Comparison of ENCODE assay signal across 28 cellular contexts in the genomic region with DNA sequence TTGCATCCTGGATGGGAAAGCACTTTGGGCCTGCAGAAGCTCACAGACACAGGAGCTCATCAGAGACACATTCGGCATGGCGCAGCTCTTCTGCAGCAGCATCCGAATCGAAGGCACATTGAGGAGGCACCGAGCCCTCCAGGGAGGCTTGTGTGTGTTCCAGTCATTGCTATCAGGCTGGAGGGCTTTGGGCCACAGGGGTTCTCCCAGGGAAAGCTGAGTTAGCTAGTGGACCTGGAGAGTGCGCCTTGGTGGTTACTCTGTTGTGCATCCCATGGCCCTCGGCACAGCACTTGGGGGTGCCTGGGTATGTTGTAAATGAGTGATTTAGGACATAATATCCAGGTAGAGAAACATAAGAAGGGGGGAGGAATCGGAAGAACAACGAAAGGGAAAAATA.
"Had no signal": no experiment of that assay in that cellular context is flagged by ENCODE, and none has a peak within 500 bp of the region (broad histone marks: within the 10 kb centered on the region; RNA-seq: fewer than 3 reads in every experiment).

No MANE protein-coding gene starts in this region.

- H3K27ac Mint-ChIP-seq: stimulated activated effector memory CD8-positive, alpha-beta T cell treated with anti-CD3 and anti-CD28 coated beads, Interleukin-12 subunit alpha, Interleukin-12 subunit beta, amount 100 ng/mL, for 72 hours; stimulated activated memory B cell treated with anti-CD40 and anti-IgM and Interleukin-4, amounts not matched to agents 10 μg/mL and 1 μg/mL and 100 μg/mL, for 72 hours; stimulated activated naive B cell treated with anti-CD40 and anti-IgM and Interleukin-4, amounts not matched to agents 10 μg/mL and 1 μg/mL and 100 μg/mL, for 72 hours; stimulated activated naive CD8-positive, alpha-beta T cell treated with anti-CD3 and anti-CD28 coated beads, Interleukin-15, amount 100 ng/mL, for 72 hours; stimulated activated naive CD8-positive, alpha-beta T cell treated with anti-CD3 and anti-CD28 coated beads, Interleukin-15, Interleukin-2, amounts not matched to agents 100 ng/mL and 50 ng/mL, for 24 hours; type B pancreatic cell had no signal

- H3K36me3 Mint-ChIP-seq: stimulated activated effector memory CD8-positive, alpha-beta T cell treated with anti-CD3 and anti-CD28 coated beads, Interleukin-12 subunit alpha, Interleukin-12 subunit beta, amount 100 ng/mL, for 72 hours; stimulated activated memory B cell treated with anti-CD40 and anti-IgM and Interleukin-4, amounts not matched to agents 10 μg/mL and 1 μg/mL and 100 μg/mL, for 72 hours; stimulated activated naive B cell treated with anti-CD40 and anti-IgM and Interleukin-4, amounts not matched to agents 10 μg/mL and 1 μg/mL and 100 μg/mL, for 72 hours; type B pancreatic cell had no signal

- H3K4me3 ChIP-seq: stomach, suprapubic skin, testis, thoracic aorta, thyroid gland, tibial artery, tibial nerve, transverse colon, upper lobe of left lung, upper lobe of right lung, uterus, vagina had no signal

- H3K36me3 ChIP-seq: stomach, suprapubic skin, thoracic aorta, thyroid gland, tibial artery, tibial nerve, transverse colon, upper lobe of left lung, upper lobe of right lung, uterus, vagina had no signal

- H3K9me3 Mint-ChIP-seq: stimulated activated effector memory CD8-positive, alpha-beta T cell treated with anti-CD3 and anti-CD28 coated beads, Interleukin-12 subunit alpha, Interleukin-12 subunit beta, amount 100 ng/mL, for 72 hours; stimulated activated memory B cell treated with anti-CD40 and anti-IgM and Interleukin-4, amounts not matched to agents 10 μg/mL and 1 μg/mL and 100 μg/mL, for 72 hours; stimulated activated naive CD8-positive, alpha-beta T cell treated with anti-CD3 and anti-CD28 coated beads, Interleukin-15, amount 100 ng/mL, for 72 hours; stimulated activated naive CD8-positive, alpha-beta T cell treated with anti-CD3 and anti-CD28 coated beads, Interleukin-15, Interleukin-2, amounts not matched to agents 100 ng/mL and 50 ng/mL, for 24 hours; type B pancreatic cell had no signal

- ATAC-seq: stimulated activated effector memory CD8-positive, alpha-beta T cell treated with anti-CD3 and anti-CD28 coated beads, Interleukin-12 subunit alpha, Interleukin-12 subunit beta, amount 100 ng/mL, for 72 hours; stimulated activated memory B cell treated with anti-CD40 and anti-IgM and Interleukin-4, amounts not matched to agents 10 μg/mL and 1 μg/mL and 100 μg/mL, for 72 hours; stimulated activated naive B cell treated with anti-CD40 and anti-IgM and Interleukin-4, amounts not matched to agents 10 μg/mL and 1 μg/mL and 100 μg/mL, for 72 hours; stimulated activated naive CD8-positive, alpha-beta T cell treated with anti-CD3 and anti-CD28 coated beads, Interleukin-15, amount 100 ng/mL, for 72 hours; stimulated activated naive CD8-positive, alpha-beta T cell treated with anti-CD3 and anti-CD28 coated beads, Interleukin-15, Interleukin-2, amounts not matched to agents 100 U/mL and 50 U/mL, for 24 hours; upper lobe of right lung had no signal

- H3K4me1 ChIP-seq: stomach, suprapubic skin, testis, thyroid gland, tibial artery, tibial nerve, transverse colon, upper lobe of left lung, upper lobe of right lung, uterus, vagina had no signal

- H3K27ac ChIP-seq: stomach, suprapubic skin, testis, thoracic aorta, thyroid gland, tibial artery, tibial nerve, transverse colon, upper lobe of left lung, upper lobe of right lung, uterus, vagina had no signal

- H3K27me3 ChIP-seq: suprapubic skin, testis, thyroid gland, tibial artery, tibial nerve, transverse colon, upper lobe of left lung, upper lobe of right lung, uterus, vagina had no signal

- H3K4me3 Mint-ChIP-seq: stimulated activated effector memory CD8-positive, alpha-beta T cell treated with anti-CD3 and anti-CD28 coated beads, Interleukin-12 subunit alpha, Interleukin-12 subunit beta, amount 100 ng/mL, for 72 hours; stimulated activated memory B cell treated with anti-CD40 and anti-IgM and Interleukin-4, amounts not matched to agents 10 μg/mL and 1 μg/mL and 100 μg/mL, for 72 hours; stimulated activated naive B cell treated with anti-CD40 and anti-IgM and Interleukin-4, amounts not matched to agents 10 μg/mL and 1 μg/mL and 100 μg/mL, for 72 hours; stimulated activated naive CD8-positive, alpha-beta T cell treated with anti-CD3 and anti-CD28 coated beads, Interleukin-15, amount 100 ng/mL, for 72 hours; stimulated activated naive CD8-positive, alpha-beta T cell treated with anti-CD3 and anti-CD28 coated beads, Interleukin-15, Interleukin-2, amounts not matched to agents 100 ng/mL and 50 ng/mL, for 24 hours; type B pancreatic cell had no signal

- H3K4me1 Mint-ChIP-seq: stimulated activated effector memory CD8-positive, alpha-beta T cell treated with anti-CD3 and anti-CD28 coated beads, Interleukin-12 subunit alpha, Interleukin-12 subunit beta, amount 100 ng/mL, for 72 hours; stimulated activated memory B cell treated with anti-CD40 and anti-IgM and Interleukin-4, amounts not matched to agents 10 μg/mL and 1 μg/mL and 100 μg/mL, for 72 hours; stimulated activated naive B cell treated with anti-CD40 and anti-IgM and Interleukin-4, amounts not matched to agents 10 μg/mL and 1 μg/mL and 100 μg/mL, for 72 hours; stimulated activated naive CD8-positive, alpha-beta T cell treated with anti-CD3 and anti-CD28 coated beads, Interleukin-15, amount 100 ng/mL, for 72 hours had no signal

- H3K9me3 ChIP-seq: stomach, suprapubic skin, testis, thoracic aorta, thyroid gland, tibial artery, tibial nerve, transverse colon, upper lobe of left lung, upper lobe of right lung, uterus, vagina had no signal

- FAIRE-seq: urothelium cell line had no signal

- DNase-seq: stimulated activated CD4-positive, alpha-beta T cell treated with anti-CD3 and anti-CD28 coated beads, Interleukin-2, amount 100 ng/mL, for 48 hours; stimulated activated CD4-positive, alpha-beta T cell treated with anti-CD3 and anti-CD28 coated beads, Interleukin-4, amount 100 ng/mL, for 1 hour; stimulated activated CD4-positive, alpha-beta T cell treated with anti-CD3 and anti-CD28 coated beads, Interleukin-4, amount 100 ng/mL, for 24 hours; stimulated activated CD4-positive, alpha-beta T cell treated with anti-CD3 and anti-CD28 coated beads, Interleukin-4, amount 100 ng/mL, for 4 hours; stimulated activated CD8-positive, alpha-beta memory T cell treated with anti-CD3 and anti-CD28 coated beads, Interleukin-4, amount 100 ng/mL, for 48 hours; stimulated activated naive B cell treated with anti-CD40 and anti-IgM and Interleukin-4, amounts not matched to agents 10 μg/mL and 1 μg/mL and 100 μg/mL, for 72 hours; stimulated activated naive CD4-positive, alpha-beta T cell; stimulated activated naive CD4-positive, alpha-beta T cell treated with Interleukin-2 at 50 U/mL for 16 hours; stimulated activated naive CD8-positive, alpha-beta T cell treated with anti-CD3 and anti-CD28 coated beads, Interleukin-15, amount 100 ng/mL, for 72 hours; stimulated activated naive CD8-positive, alpha-beta T cell treated with anti-CD3 and anti-CD28 coated beads, Interleukin-15, Interleukin-2, amounts not matched to agents 100 U/mL and 50 U/mL, for 24 hours; stomach; testis; thyroid gland; tibial artery; transverse colon; trophoblast cell; upper lobe of left lung; upper lobe of right lung; uterus had no signal
